ENCODE assay signal across 23 cellular contexts in the genomic region with DNA sequence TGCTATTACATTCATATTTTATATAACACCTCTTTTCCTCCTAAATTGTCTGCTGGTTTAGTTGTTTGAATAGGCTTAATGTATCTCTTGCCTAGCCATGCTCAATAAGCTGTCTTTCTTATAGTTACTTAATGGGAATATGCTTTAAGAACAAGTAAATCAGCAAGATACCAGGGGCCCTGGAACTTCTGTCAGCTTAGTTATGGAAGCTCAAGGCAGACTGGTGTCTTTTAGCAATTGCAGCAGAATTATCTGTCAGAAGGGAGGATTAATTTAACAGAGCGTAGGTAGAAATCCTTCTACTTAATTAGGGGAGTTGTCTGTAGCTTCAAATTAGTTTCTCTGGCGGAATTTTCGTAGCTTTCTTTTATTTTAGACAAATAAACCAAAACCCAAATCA.
"Had no signal": no experiment of that assay in that cellular context is flagged by ENCODE, and none has a peak within 500 bp of the region (broad histone marks: within the 10 kb centered on the region; RNA-seq: fewer than 3 reads in every experiment).

No MANE protein-coding gene starts in this region.

- H3K4me1 ChIP-seq: colonic mucosa, esophagus squamous epithelium, gastrocnemius medialis, heart right ventricle, left lung, lower lobe of right lung had no signal

- H3K4me3 ChIP-seq: colonic mucosa, esophagus squamous epithelium, gastrocnemius medialis, heart right ventricle, left lung, lower lobe of right lung had no signal

- FAIRE-seq: endometrium, islet of Langerhans, keratinocyte had no signal

- H3K27ac ChIP-seq: colonic mucosa, epithelial cell of prostate, esophagus squamous epithelium, gastrocnemius medialis, heart right ventricle, left lung, lower lobe of right lung had no signal

- H3K27me3 ChIP-seq: colonic mucosa had no signal

- DNase-seq: colonic mucosa; cortex of kidney; effector CD8-positive, alpha-beta T cell; effector memory CD8-positive, alpha-beta T cell; endodermal cell; erythroblast; esophagus squamous epithelium; foreskin melanocyte; gastrocnemius medialis; glutamatergic neuron; heart right ventricle; hippocampal formation; left cardiac atrium; left lung; left ventricle myocardium superior; lower lobe of right lung; mesenchymal stem cell; midbrain; naive thymus-derived CD4-positive, alpha-beta T cell had no signal

- H3K36me3 ChIP-seq: colonic mucosa, esophagus squamous epithelium, gastrocnemius medialis, heart right ventricle, left lung, lower lobe of right lung had no signal
